In genomic region chr9:36154213-36154952, GRCh38 we compare ENCODE assay signal across 8 cellular contexts. TPM values are rescaled to one million over a fixed set of nuclear protein-coding genes. Genes with fewer than 3 reads are reported as not detected.
DNase-seq lines count a peak whose midpoint lies in the region; ATAC-seq and TF ChIP-seq lines count a peak whose summit lies in the region.

No MANE protein-coding gene starts in this region.

- H3K4me1 Mint-ChIP-seq in naive B cell, result peaks cover 38 to 54% (median 46%) of the 10 kb centered on the region in 3 donors

- no peak overlapping the region for H3K4me3 ChIP-seq in OCI-LY1 (ENCODE audit: low read depth, low read length, poor library complexity, severe bottlenecking)
- H3K4me3 ChIP-seq in endocrine pancreas (ENCODE audit: control insufficient read depth, insufficient read depth, low read length), result peak overlapping the region; percentile 65
- no peak overlapping the region for H3K4me3 ChIP-seq in MM.1S (ENCODE audit: low read length)

- no peaks in the 10 kb centered on the region for H3K79me2 ChIP-seq in OCI-LY1 (ENCODE audit: insufficient read depth, low read length)
- H3K79me2 ChIP-seq in MM.1S (ENCODE audit: low read length), result no peaks in the 10 kb centered on the region

- H3K36me3 ChIP-seq in OCI-LY1 (ENCODE audit: insufficient read depth, low read length), result no peaks in the 10 kb centered on the region
- no peaks in the 10 kb centered on the region for H3K36me3 ChIP-seq in endocrine pancreas (ENCODE audit: control insufficient read depth, insufficient read depth, low read length)
- H3K36me3 ChIP-seq in MM.1S (replicated peaks; ENCODE audit: insufficient read depth, low read length), result no peaks in the 10 kb centered on the region

- H3K36me3 Mint-ChIP-seq in naive B cell, result peaks cover 0 to 15% of the 10 kb centered on the region in 2 donors

- peaks cover 0 to 4% (median 0%) of the 10 kb centered on the region in 7 donors for H3K9me3 Mint-ChIP-seq in naive B cell

- H3K4me2 ChIP-seq in OCI-LY1 (ENCODE audit: low read length) (peak overlapping the region; percentile 29; the same call in 1 of the 2 replicates), MM.1S (ENCODE audit: low read depth, low read length) (no peak overlapping the region)

- peaks cover 37% of the 10 kb centered on the region for H3K4me1 ChIP-seq in OCI-LY1 (ENCODE audit: insufficient read depth, low read length, severe bottlenecking)
- peaks cover 4% of the 10 kb centered on the region for H3K4me1 ChIP-seq in endocrine pancreas (ENCODE audit: control insufficient read depth, insufficient read depth, low read length)
- peaks cover 32% of the 10 kb centered on the region for H3K4me1 ChIP-seq in MM.1S (ENCODE audit: low read length)

- H2AFZ ChIP-seq in OCI-LY1 (ENCODE audit: low read length), result no peak overlapping the region
- H2AFZ ChIP-seq in MM.1S (ENCODE audit: low read length), result no peak overlapping the region

- H3K9me3 ChIP-seq in OCI-LY1 (ENCODE audit: low read length) (no peaks in the 10 kb centered on the region), endocrine pancreas (ENCODE audit: control insufficient read depth, low read length) (no peaks in the 10 kb centered on the region), MM.1S (replicated peaks; ENCODE audit: insufficient read depth, low read length) (no peaks in the 10 kb centered on the region)

- H3K4me3 Mint-ChIP-seq in naive B cell, result peak overlapping the region; percentile 28 to 78 (median 58)

- no peak for TF ChIP-seq CTCF in OCI-LY1 (IDR thresholded peaks at IDR 0.05; ENCODE audit: low read length)
- no peak for TF ChIP-seq CTCF in MM.1S (IDR thresholded peaks at IDR 0.05; ENCODE audit: low read length)

- H3K27me3 Mint-ChIP-seq in naive B cell, result no peaks in the 10 kb centered on the region

- no peaks in the 10 kb centered on the region for H4K20me1 ChIP-seq in OCI-LY1 (ENCODE audit: insufficient read depth, low read length)
- H4K20me1 ChIP-seq in MM.1S (ENCODE audit: insufficient read depth, low read length), result no peaks in the 10 kb centered on the region

- H3K9me2 ChIP-seq in OCI-LY1 (ENCODE audit: low read depth, low read length), result no peaks in the 10 kb centered on the region
- no peaks in the 10 kb centered on the region for H3K9me2 ChIP-seq in MM.1S (replicated peaks; ENCODE audit: insufficient read depth, low read length)

- H3K27me3 ChIP-seq in OCI-LY1 (ENCODE audit: insufficient read depth, low read length) (no peaks in the 10 kb centered on the region), endocrine pancreas (ENCODE audit: control insufficient read depth, insufficient read depth, low read length) (no peaks in the 10 kb centered on the region), MM.1S (replicated peaks; ENCODE audit: insufficient read depth, low read length) (no peaks in the 10 kb centered on the region)

- H3K27ac Mint-ChIP-seq in naive B cell, result peak overlapping the region; percentile 88 to 98 (median 95)

- H3K27ac ChIP-seq in OCI-LY1 (ENCODE audit: low read depth, low read length, poor library complexity, severe bottlenecking), result no peak overlapping the region
- H3K27ac ChIP-seq in MM.1S (ENCODE audit: low read length), result no peak overlapping the region

- H3K9ac ChIP-seq in OCI-LY1 (ENCODE audit: low read length) (no peak overlapping the region), endocrine pancreas (ENCODE audit: control insufficient read depth, insufficient read depth, low read length) (no peak overlapping the region), MM.1S (ENCODE audit: low read length) (no peak overlapping the region)

- ATAC-seq in naive B cell (ENCODE audit: low read depth in 2 of 2), result peak; percentile 23 to 32
- ATAC-seq in HG02763 (IDR thresholded peaks at IDR 0.05; ENCODE audit: unreplicated experiment), result no peak

- peak; percentile 83 for DNase-seq in Daoy (ENCODE audit: low read depth)
- DNase-seq in naive B cell, result peak; percentile 54
- DNase-seq in MM.1S, result no peak
- no peak for DNase-seq in stimulated activated naive CD4-positive, alpha-beta T cell (lab: John Stamatoyannopoulos, UW)
- no peak for DNase-seq in activated CD8-positive, alpha-beta memory T cell treated with anti-CD3 and anti-CD28 coated beads, Interleukin-2, amount 50 U/mL, for 48 hours

- no peaks in the 10 kb centered on the region for H3F3A ChIP-seq in OCI-LY1 (ENCODE audit: insufficient read depth, low read length)
- peaks cover 33% of the 10 kb centered on the region for H3F3A ChIP-seq in MM.1S (ENCODE audit: insufficient read depth, low read length)

RNA-seq across cellular contexts. Expression of gene CCIN, which starts 14.8 kb away (rescaled TPM):
- total RNA-seq in Daoy (2014; rRNA removed; shearing (Covaris generic)), result 0.74 TPM in 1 of 2 replicates, not detected in the other
- polyA plus RNA-seq in naive B cell (ENCODE audit: low read depth in 6 of 6), result under 1 TPM in 1 of 6 donors, not detected in 5; 0.17 TPM

RNA-seq across cellular contexts. Expression of gene GLIPR2, which starts 17.9 kb away (rescaled TPM):
- total RNA-seq in Daoy (2014; rRNA removed; shearing (Covaris generic)), result 27.8 and 29.9 TPM in 2 replicates
- 10 to 100 TPM; 32.7 to 49.7 (median 48.2) TPM for polyA plus RNA-seq in naive B cell (ENCODE audit: low read depth in 6 of 6)

RNA-seq across cellular contexts. Expression of gene CLTA, which starts 36.3 kb away (rescaled TPM):
- total RNA-seq in Daoy (2014; rRNA removed; shearing (Covaris generic)), result 536 and 596 TPM in 2 replicates
- 10 to 100 TPM; 55.3 to 98.1 (median 86.9) TPM for polyA plus RNA-seq in naive B cell (ENCODE audit: low read depth in 6 of 6)

Comparison
In these comparisons a context has a peak if more than half of its experiments do, and no peak if none do; other contexts are left out.
1. DNase-seq: peak in Daoy (single experiment) and naive B cell (single experiment); none in MM.1S (single experiment), stimulated activated naive CD4-positive, alpha-beta T cell (0 of 6) and activated CD8-positive, alpha-beta memory T cell treated with anti-CD3 and anti-CD28 coated beads, Interleukin-2, amount 50 U/mL, for 48 hours (single experiment).